Comparison of ENCODE assay signal across 25 cellular contexts in genomic region chr7:47741984-47742383, GRCh38.
"Had no signal": no experiment of that assay in that cellular context is flagged by ENCODE, and none has a peak within 500 bp of the region (broad histone marks: within the 10 kb centered on the region; RNA-seq: fewer than 3 reads in every experiment).

No MANE protein-coding gene starts in this region.

- DNase-seq: activated CD4-positive, alpha-beta T cell treated with anti-CD3 and anti-CD28 coated beads for 1 hour; activated CD4-positive, alpha-beta T cell treated with anti-CD3 and anti-CD28 coated beads, Interleukin-2, amount 50 U/mL, for 1 hour; activated CD8-positive, alpha-beta T cell treated with anti-CD3 and anti-CD28 coated beads for 36 hours; activated gamma-delta T cell treated with Interleukin-2 at 50 U/mL for 16 hours; activated naive CD4-positive, alpha-beta T cell treated with anti-CD3 and anti-CD28 coated beads, Interleukin-2, amount 50 U/mL, for 16 hours; activated T-cell treated with anti-CD3 and anti-CD28 coated beads, Interleukin-2, amount 50 U/mL, for 4 hours; amniotic stem cell; caudate nucleus; cortex of kidney; foreskin melanocyte; heart right ventricle; left lung; naive B cell; posterior cingulate gyrus; right lobe of liver; stimulated activated CD4-positive, alpha-beta T cell treated with anti-CD3 and anti-CD28 coated beads, Interleukin-12 subunit alpha, Interleukin-12 subunit beta, amount 100 ng/mL, for 4 hours; stimulated activated CD4-positive, alpha-beta T cell treated with anti-CD3 and anti-CD28 coated beads, Interleukin-4, amount 100 ng/mL, for 1 hour; T-helper 2 cell; uterus had no signal

- H3K9me3 Mint-ChIP-seq: activated CD8-positive, alpha-beta T cell treated with anti-CD3 and anti-CD28 coated beads for 36 hours; activated T-cell treated with anti-CD3 and anti-CD28 coated beads, Interleukin-2, amount 50 U/mL, for 4 hours; stimulated activated naive CD8-positive, alpha-beta T cell treated with anti-CD3 and anti-CD28 coated beads, Interleukin-15, Interleukin-2, amounts not matched to agents 100 ng/mL and 50 ng/mL, for 24 hours had no signal

- ATAC-seq: activated CD8-positive, alpha-beta T cell treated with anti-CD3 and anti-CD28 coated beads for 36 hours; activated T-cell treated with anti-CD3 and anti-CD28 coated beads, Interleukin-2, amount 50 U/mL, for 4 hours; activated T-helper 17 cell treated with anti-CD3 and anti-CD28 coated beads, Interleukin-2, amount 50 U/mL, for 72 hours; heart right ventricle; left lung; right lobe of liver; WTC11 had no signal

- H3K4me3 Mint-ChIP-seq: activated CD8-positive, alpha-beta T cell treated with anti-CD3 and anti-CD28 coated beads for 36 hours; activated T-cell treated with anti-CD3 and anti-CD28 coated beads, Interleukin-2, amount 50 U/mL, for 4 hours; activated T-helper 17 cell treated with anti-CD3 and anti-CD28 coated beads, Interleukin-2, amount 50 U/mL, for 72 hours; naive B cell; stimulated activated naive CD8-positive, alpha-beta T cell treated with anti-CD3 and anti-CD28 coated beads, Interleukin-15, Interleukin-2, amounts not matched to agents 100 ng/mL and 50 ng/mL, for 24 hours; WTC11 had no signal

- H3K9me3 ChIP-seq: heart right ventricle, left lung, right lobe of liver, thoracic aorta, uterus had no signal

- H3K4me3 ChIP-seq: heart right ventricle, left lung, lung, right lobe of liver, thoracic aorta, uterus had no signal

- H3K27ac ChIP-seq: heart right ventricle, left lung, right lobe of liver, thoracic aorta, uterus had no signal

- H3K27ac Mint-ChIP-seq: activated CD8-positive, alpha-beta T cell treated with anti-CD3 and anti-CD28 coated beads for 36 hours; activated T-helper 17 cell treated with anti-CD3 and anti-CD28 coated beads, Interleukin-2, amount 50 U/mL, for 72 hours; stimulated activated naive CD8-positive, alpha-beta T cell treated with anti-CD3 and anti-CD28 coated beads, Interleukin-15, Interleukin-2, amounts not matched to agents 100 ng/mL and 50 ng/mL, for 24 hours; WTC11 had no signal

- H3K27me3 ChIP-seq: left lung, right lobe of liver, uterus had no signal

- H3K36me3 Mint-ChIP-seq: naive B cell, WTC11 had no signal

- FAIRE-seq: endothelial cell of umbilical vein had no signal

- H3K36me3 ChIP-seq: heart right ventricle, left lung, right lobe of liver, thoracic aorta, uterus had no signal

- H3K4me1 ChIP-seq: left lung, right lobe of liver, uterus had no signal
